ENCODE assay signal across 8 cellular contexts in the genomic region with DNA sequence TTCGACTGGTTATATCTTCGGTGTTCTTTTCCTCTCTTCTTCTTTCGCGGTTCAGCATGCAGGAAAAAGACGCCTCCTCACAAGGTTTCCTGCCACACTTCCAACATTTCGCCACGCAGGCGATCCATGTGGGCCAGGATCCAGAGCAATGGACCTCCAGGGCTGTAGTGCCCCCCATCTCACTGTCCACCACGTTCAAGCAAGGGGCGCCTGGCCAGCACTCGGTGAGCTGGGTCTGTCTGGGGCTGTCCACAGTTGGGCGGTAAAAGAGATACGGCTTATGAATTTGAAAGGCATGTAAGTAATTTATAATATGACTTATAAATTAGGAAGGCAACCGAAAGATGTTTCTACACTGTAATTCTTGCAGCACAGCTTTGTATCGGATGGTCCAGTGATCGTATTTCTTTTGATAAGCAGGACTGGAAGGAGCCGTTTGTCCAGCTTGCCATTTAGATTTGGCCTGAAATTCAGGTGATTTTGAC. TPM values are rescaled to one million over a fixed set of nuclear protein-coding genes. Genes with fewer than 3 reads are reported as not detected.
DNase-seq lines count a peak whose midpoint lies in the region; TF ChIP-seq lines count a peak whose summit lies in the region.

No MANE protein-coding gene starts in this region.

- peak overlapping the region; percentile 90 to 92 for H3K9ac ChIP-seq in duodenal mucosa (ENCODE audit: low read depth in 1 of 2, low read length in 2 of 2)
- H3K9ac ChIP-seq in mucosa of rectum (ENCODE audit: low read depth in 1 of 2, low read length in 2 of 2): peak overlapping the region; percentile 91 to 98

- no peaks in the 10 kb centered on the region for H3K9me3 Mint-ChIP-seq in activated T-cell treated with anti-CD3 and anti-CD28 coated beads, Interleukin-2, amount 50 U/mL, for 24 hours

- DNase-seq in activated T-cell treated with anti-CD3 and anti-CD28 coated beads, Interleukin-2, amount 50 U/mL, for 24 hours: no peak
- no peak for DNase-seq in activated T-cell treated with anti-CD3 and anti-CD28 coated beads, Interleukin-2, amount 50 U/mL, for 1 hour
- DNase-seq in NB4 (ENCODE audit: low read depth): no peak
- no peak for DNase-seq in dermis blood vessel endothelial cell
- DNase-seq in NCI-H2029 treated with DMSO at 0.1 percent for 48 hours (lab: John Stamatoyannopoulos, UW): no peak
- DNase-seq in NCI-H1105 (lab: John Stamatoyannopoulos, UW): no peak

- peaks cover 9% of the 10 kb centered on the region for H3K36me3 Mint-ChIP-seq in activated T-cell treated with anti-CD3 and anti-CD28 coated beads, Interleukin-2, amount 50 U/mL, for 24 hours (ENCODE audit: low read depth)

- H3K4me3 ChIP-seq in NB4 (ENCODE audit: low read depth, low read length) (peak overlapping the region; percentile 82), duodenal mucosa (ENCODE audit: low read depth in 1 of 2, low read length in 2 of 2) (peak overlapping the region; percentile 85 to 93), mucosa of rectum (ENCODE audit: low read length in 2 of 2) (peak overlapping the region; percentile 80 to 99)

- H3K4me1 ChIP-seq in duodenal mucosa (ENCODE audit: control insufficient read depth in 1 of 2, insufficient read depth in 2 of 2, low read length in 2 of 2): peaks cover 6 to 17% of the 10 kb centered on the region in 2 donors
- H3K4me1 ChIP-seq in mucosa of rectum (ENCODE audit: control insufficient read depth in 2 of 2, insufficient read depth in 2 of 2, low read length in 2 of 2): peaks cover 7 to 10% of the 10 kb centered on the region in 2 donors

- peak overlapping the region; percentile 96 for H3K27ac Mint-ChIP-seq in activated T-cell treated with anti-CD3 and anti-CD28 coated beads, Interleukin-2, amount 50 U/mL, for 24 hours

- no peaks in the 10 kb centered on the region for H3K27me3 ChIP-seq in duodenal mucosa (ENCODE audit: control insufficient read depth in 1 of 2, insufficient read depth in 2 of 2, low read length in 2 of 2)
- no peaks in the 10 kb centered on the region for H3K27me3 ChIP-seq in mucosa of rectum (ENCODE audit: control insufficient read depth in 2 of 2, insufficient read depth in 2 of 2, low read length in 2 of 2)

- H3K27me3 Mint-ChIP-seq in activated T-cell treated with anti-CD3 and anti-CD28 coated beads, Interleukin-2, amount 50 U/mL, for 24 hours: peaks cover 3% of the 10 kb centered on the region

- no peak for TF ChIP-seq CTCF in NB4 (IDR thresholded peaks at IDR 0.05; ENCODE audit: low read depth, low read length)

- peak overlapping the region; percentile 94 for H3K4me3 Mint-ChIP-seq in activated T-cell treated with anti-CD3 and anti-CD28 coated beads, Interleukin-2, amount 50 U/mL, for 24 hours

- TF ChIP-seq POLR2A in NB4 (IDR thresholded peaks at IDR 0.05; ENCODE audit: extremely low read depth, insufficient read length): no peak

- H3K27ac ChIP-seq in duodenal mucosa (ENCODE audit: low read depth, low read length) (peak overlapping the region; percentile 95), mucosa of rectum (ENCODE audit: low read depth in 2 of 2, low read length in 2 of 2) (peak overlapping the region; percentile 98 to 99)

- H3K9me3 ChIP-seq in duodenal mucosa (ENCODE audit: control insufficient read depth in 1 of 2, low read length in 2 of 2) (no peaks in the 10 kb centered on the region), mucosa of rectum (ENCODE audit: control insufficient read depth in 2 of 2, low read length in 2 of 2) (no peaks in the 10 kb centered on the region)

- H3K4me1 Mint-ChIP-seq in activated T-cell treated with anti-CD3 and anti-CD28 coated beads, Interleukin-2, amount 50 U/mL, for 24 hours (ENCODE audit: low read depth): peaks cover 25% of the 10 kb centered on the region

- no peaks in the 10 kb centered on the region for H3K36me3 ChIP-seq in duodenal mucosa (ENCODE audit: control insufficient read depth in 1 of 2, insufficient read depth in 2 of 2, low read length in 2 of 2)
- no peaks in the 10 kb centered on the region for H3K36me3 ChIP-seq in mucosa of rectum (ENCODE audit: control insufficient read depth in 2 of 2, insufficient read depth in 2 of 2, low read length in 2 of 2)

RNA-seq across cellular contexts. Expression of a gene that starts 0.3 kb away (rescaled TPM):
- 1.0 and 1.5 TPM in 2 replicates for total RNA-seq in dermis blood vessel endothelial cell

RNA-seq across cellular contexts. Expression of a gene that starts 56.9 kb away (rescaled TPM):
- total RNA-seq in dermis blood vessel endothelial cell: 25.9 and 27.6 TPM in 2 replicates
